Comparison of ENCODE assay signal across 9 cellular contexts in the genomic region with DNA sequence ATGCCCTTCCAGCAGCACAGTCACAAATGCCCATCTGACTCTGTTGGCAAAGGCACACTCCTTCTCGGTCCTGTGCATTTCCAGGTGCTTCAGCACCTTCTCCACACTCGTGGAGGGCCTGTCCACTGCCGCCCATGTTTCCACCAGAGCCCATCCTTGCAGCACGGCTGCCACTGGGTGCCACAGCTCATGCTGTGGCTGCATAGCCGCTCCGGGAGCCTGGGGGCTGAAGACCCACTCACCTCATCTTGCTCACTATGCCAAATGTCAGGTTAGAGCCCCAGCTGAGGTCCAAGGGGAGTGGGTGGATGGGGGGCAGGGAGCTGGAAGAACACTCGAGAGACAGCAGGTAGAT. TPM values are rescaled to one million over a fixed set of nuclear protein-coding genes. Genes with fewer than 3 reads are reported as not detected.
DNase-seq lines count a peak whose midpoint lies in the region; ATAC-seq, FAIRE-seq and TF ChIP-seq lines count a peak whose summit lies in the region.
"Had no signal": no experiment of that assay in that cellular context is flagged by ENCODE, and none has a peak within 500 bp of the region (broad histone marks: within the 10 kb centered on the region; RNA-seq: fewer than 3 reads in every experiment).

No MANE protein-coding gene starts in this region.

- peak overlapping the region; percentile 81 to 93 for H3K27ac Mint-ChIP-seq in natural killer cell
- peak overlapping the region in 1 of 2 donors; percentile 86 for H3K27ac Mint-ChIP-seq in natural killer cell treated with Interleukin-12 subunit alpha and Interleukin-12 subunit beta and Interleukin-15 and Interleukin-18, amount 100 ng/mL, for 72 hours
- no peak overlapping the region for H3K27ac Mint-ChIP-seq in activated CD4-positive, alpha-beta memory T cell treated with anti-CD3 and anti-CD28 coated beads, Interleukin-2, amount 10 ng/mL, durations not matched to agents 7 days and 5 days

- H3K9me3 ChIP-seq in muscle layer of duodenum (ENCODE audit: control insufficient read depth in 1 of 2, low read length in 2 of 2) = no peaks in the 10 kb centered on the region
- H3K9me3 ChIP-seq: mucosa of descending colon had no signal

- H3K27ac ChIP-seq in cingulate gyrus (ENCODE audit: low read depth, low read length) (peak overlapping the region; percentile 80), muscle layer of duodenum (ENCODE audit: low read length) (peak overlapping the region; percentile 92)

- no peak for TF ChIP-seq CTCF in natural killer cell (IDR thresholded peaks at IDR 0.05)

- H3K36me3 Mint-ChIP-seq in natural killer cell = no peaks in the 10 kb centered on the region
- no peaks in the 10 kb centered on the region for H3K36me3 Mint-ChIP-seq in natural killer cell treated with Interleukin-12 subunit alpha and Interleukin-12 subunit beta and Interleukin-15 and Interleukin-18, amount 100 ng/mL, for 72 hours
- peaks cover 19% of the 10 kb centered on the region for H3K36me3 Mint-ChIP-seq in activated CD4-positive, alpha-beta memory T cell treated with anti-CD3 and anti-CD28 coated beads, Interleukin-2, amount 10 ng/mL, durations not matched to agents 7 days and 5 days (ENCODE audit: low read depth)

- H3K4me3 ChIP-seq in muscle layer of duodenum (ENCODE audit: low read depth in 1 of 2, low read length in 2 of 2) = peak overlapping the region; percentile 78 to 94

- H3K9me3 Mint-ChIP-seq in natural killer cell = no peaks in the 10 kb centered on the region
- H3K9me3 Mint-ChIP-seq in natural killer cell treated with Interleukin-12 subunit alpha and Interleukin-12 subunit beta and Interleukin-15 and Interleukin-18, amount 100 ng/mL, for 72 hours = no peaks in the 10 kb centered on the region
- H3K9me3 Mint-ChIP-seq in activated CD4-positive, alpha-beta memory T cell treated with anti-CD3 and anti-CD28 coated beads, Interleukin-2, amount 10 ng/mL, durations not matched to agents 7 days and 5 days = no peaks in the 10 kb centered on the region

- H3K36me3 ChIP-seq in muscle layer of duodenum (ENCODE audit: control insufficient read depth in 1 of 2, insufficient read depth in 2 of 2, low read length in 2 of 2) = peaks cover 10 to 13% of the 10 kb centered on the region in 2 donors

- no peak for DNase-seq in natural killer cell
- DNase-seq in natural killer cell treated with Interleukin-12 subunit alpha and Interleukin-12 subunit beta and Interleukin-15 and Interleukin-18, amount 100 ng/mL, for 72 hours (ENCODE audit: low spot score) = no peak
- no peak for DNase-seq in GM12891 (ENCODE audit: insufficient read length, low spot score)
- no peak for DNase-seq in sciatic nerve (ENCODE audit: low spot score)
- no peak for DNase-seq in activated CD4-positive, alpha-beta memory T cell treated with anti-CD3 and anti-CD28 coated beads, Interleukin-2, amount 10 ng/mL, durations not matched to agents 7 days and 5 days

- POLR2A ChIA-PET in activated CD4-positive, alpha-beta memory T cell treated with anti-CD3 and anti-CD28 coated beads, Interleukin-2, amount 10 ng/mL, durations not matched to agents 7 days and 5 days (lab: Charles Lee) = interaction anchor here (0.7 to 3.5 kb wide), 9 partner anchors 75 to 520 kb away, joined by 3 to 16 read pairs (median 4); partner anchors contain the start of genes PGBD1, ZKSCAN4, ZKSCAN8 and ZSCAN26

- no peaks in the 10 kb centered on the region for H3K27me3 ChIP-seq in muscle layer of duodenum (ENCODE audit: low read depth, low read length)

- no peaks in the 10 kb centered on the region for H3K27me3 Mint-ChIP-seq in natural killer cell (ENCODE audit: low read depth in 2 of 2)
- H3K27me3 Mint-ChIP-seq in natural killer cell treated with Interleukin-12 subunit alpha and Interleukin-12 subunit beta and Interleukin-15 and Interleukin-18, amount 100 ng/mL, for 72 hours = no peaks in the 10 kb centered on the region
- H3K27me3 Mint-ChIP-seq in activated CD4-positive, alpha-beta memory T cell treated with anti-CD3 and anti-CD28 coated beads, Interleukin-2, amount 10 ng/mL, durations not matched to agents 7 days and 5 days = no peaks in the 10 kb centered on the region

- no peak for TF ChIP-seq POLR2A in GM12891 (IDR thresholded peaks at IDR 0.05; ENCODE audit: low read depth, low read length)

- H3K4me1 Mint-ChIP-seq in natural killer cell = peaks cover 14 to 23% of the 10 kb centered on the region in 2 donors
- peaks cover 16 to 22% of the 10 kb centered on the region in 2 donors for H3K4me1 Mint-ChIP-seq in natural killer cell treated with Interleukin-12 subunit alpha and Interleukin-12 subunit beta and Interleukin-15 and Interleukin-18, amount 100 ng/mL, for 72 hours (ENCODE audit: low read depth in 2 of 2)
- H3K4me1 Mint-ChIP-seq in activated CD4-positive, alpha-beta memory T cell treated with anti-CD3 and anti-CD28 coated beads, Interleukin-2, amount 10 ng/mL, durations not matched to agents 7 days and 5 days = peaks cover 19% of the 10 kb centered on the region

- no peak for FAIRE-seq in GM12891 (lab: Jason Lieb, UNC)

- peak overlapping the region; percentile 45 for H3K4me3 Mint-ChIP-seq in natural killer cell
- no peak overlapping the region for H3K4me3 Mint-ChIP-seq in natural killer cell treated with Interleukin-12 subunit alpha and Interleukin-12 subunit beta and Interleukin-15 and Interleukin-18, amount 100 ng/mL, for 72 hours
- H3K4me3 Mint-ChIP-seq in activated CD4-positive, alpha-beta memory T cell treated with anti-CD3 and anti-CD28 coated beads, Interleukin-2, amount 10 ng/mL, durations not matched to agents 7 days and 5 days = no peak overlapping the region

- intact Hi-C loops in natural killer cell (cut with micrococcal nuclease) (loop anchor here (1.0 to 10.0 kb wide), 5 partner anchors 90 to 1194 kb away; partner anchors contain the start of genes ZNF165 and ZSCAN26), sciatic nerve (cut with DNase I) (no loop called here)

- CTCF ChIA-PET in activated CD4-positive, alpha-beta memory T cell treated with anti-CD3 and anti-CD28 coated beads, Interleukin-2, amount 10 ng/mL, durations not matched to agents 7 days and 5 days (lab: Charles Lee) = interaction anchor here (0.6 to 2.6 kb wide), 30 partner anchors 8 to 537 kb away, joined by 3 to 30 read pairs (median 4); partner anchors contain the start of genes PGBD1, ZKSCAN4, ZKSCAN8 and ZSCAN23

- no peak for ATAC-seq in natural killer cell
- ATAC-seq in natural killer cell treated with Interleukin-12 subunit alpha and Interleukin-12 subunit beta and Interleukin-15 and Interleukin-18, amount 100 ng/mL, for 72 hours = no peak
- no peak for ATAC-seq in sciatic nerve
- no peak for ATAC-seq in GM18519 (IDR thresholded peaks at IDR 0.05; ENCODE audit: low FRiP score, unreplicated experiment)

- peaks cover 10 to 27% of the 10 kb centered on the region in 2 donors for H3K4me1 ChIP-seq in muscle layer of duodenum (ENCODE audit: control insufficient read depth in 1 of 2, insufficient read depth in 2 of 2, low read length in 2 of 2)

TF ChIP-seq in GM12891, 5 proteins besides CTCF, POLR2A, EP300 and RAD21:
- TF ChIP-seq POU2F2 (IDR thresholded peaks at IDR 0.05; ENCODE audit: low read depth, low read length) (no peak), TAF1 (IDR thresholded peaks at IDR 0.05; ENCODE audit: low read depth, low read length) (no peak), PAX5 (IDR thresholded peaks at IDR 0.05; ENCODE audit: insufficient read depth, low read length, severe bottlenecking) (no peak), SPI1 (IDR thresholded peaks at IDR 0.05; ENCODE audit: low read depth, low read length) (no peak), POLR2AphosphoS5 (IDR thresholded peaks at IDR 0.05; ENCODE audit: low read depth, low read length) (no peak)

RNA-seq across cellular contexts. Expression of gene ZKSCAN3, which starts 6.9 kb away (rescaled TPM):
- total RNA-seq in natural killer cell = 1 to 10 TPM; 3.1 to 6.0 (median 4.7) TPM
- total RNA-seq in natural killer cell treated with Interleukin-12 subunit alpha and Interleukin-12 subunit beta and Interleukin-15 and Interleukin-18, amount 100 ng/mL, for 72 hours = 1 to 10 TPM; 3.1 to 4.6 TPM
- polyA plus RNA-seq in GM12891 (2012; ENCODE audit: low read depth, missing spikeins) = 0.95 TPM
- 7.8 TPM for total RNA-seq in sciatic nerve
- total RNA-seq in activated CD4-positive, alpha-beta memory T cell treated with anti-CD3 and anti-CD28 coated beads, Interleukin-2, amount 10 ng/mL, durations not matched to agents 7 days and 5 days = 1 to 10 TPM; 5.5 to 6.5 TPM

RNA-seq across cellular contexts. Expression of gene ZSCAN31, which starts 20.7 kb away (rescaled TPM):
- 1 to 10 TPM in 1 of 3 donors, under 1 TPM in 2; 0.65 to 2.2 (median 0.72) TPM for total RNA-seq in natural killer cell
- total RNA-seq in natural killer cell treated with Interleukin-12 subunit alpha and Interleukin-12 subunit beta and Interleukin-15 and Interleukin-18, amount 100 ng/mL, for 72 hours = 1 to 10 TPM in 1 of 2 donors, under 1 TPM in 1; 0.40 to 2.0 TPM
- polyA plus RNA-seq in GM12891 (2012; ENCODE audit: low read depth, missing spikeins) = 3.2 TPM
- total RNA-seq in sciatic nerve = 17.4 TPM
- 1 to 10 TPM in 1 of 2 experiments, under 1 TPM in 1; 0.88 to 1.0 TPM for total RNA-seq in activated CD4-positive, alpha-beta memory T cell treated with anti-CD3 and anti-CD28 coated beads, Interleukin-2, amount 10 ng/mL, durations not matched to agents 7 days and 5 days

RNA-seq across cellular contexts. Expression of gene ZSCAN12, which starts 42.9 kb away (rescaled TPM):
- total RNA-seq in natural killer cell = 1 to 10 TPM; 3.5 to 4.9 (median 3.9) TPM
- total RNA-seq in natural killer cell treated with Interleukin-12 subunit alpha and Interleukin-12 subunit beta and Interleukin-15 and Interleukin-18, amount 100 ng/mL, for 72 hours = 1 to 10 TPM; 6.9 to 9.9 TPM
- polyA plus RNA-seq in GM12891 (2012; ENCODE audit: low read depth, missing spikeins) = 2.3 TPM
- 7.3 TPM for total RNA-seq in sciatic nerve
- total RNA-seq in activated CD4-positive, alpha-beta memory T cell treated with anti-CD3 and anti-CD28 coated beads, Interleukin-2, amount 10 ng/mL, durations not matched to agents 7 days and 5 days = 1 to 10 TPM; 4.6 to 4.9 TPM
